Comparison of ENCODE assay signal across 8 cellular contexts in the genomic region with DNA sequence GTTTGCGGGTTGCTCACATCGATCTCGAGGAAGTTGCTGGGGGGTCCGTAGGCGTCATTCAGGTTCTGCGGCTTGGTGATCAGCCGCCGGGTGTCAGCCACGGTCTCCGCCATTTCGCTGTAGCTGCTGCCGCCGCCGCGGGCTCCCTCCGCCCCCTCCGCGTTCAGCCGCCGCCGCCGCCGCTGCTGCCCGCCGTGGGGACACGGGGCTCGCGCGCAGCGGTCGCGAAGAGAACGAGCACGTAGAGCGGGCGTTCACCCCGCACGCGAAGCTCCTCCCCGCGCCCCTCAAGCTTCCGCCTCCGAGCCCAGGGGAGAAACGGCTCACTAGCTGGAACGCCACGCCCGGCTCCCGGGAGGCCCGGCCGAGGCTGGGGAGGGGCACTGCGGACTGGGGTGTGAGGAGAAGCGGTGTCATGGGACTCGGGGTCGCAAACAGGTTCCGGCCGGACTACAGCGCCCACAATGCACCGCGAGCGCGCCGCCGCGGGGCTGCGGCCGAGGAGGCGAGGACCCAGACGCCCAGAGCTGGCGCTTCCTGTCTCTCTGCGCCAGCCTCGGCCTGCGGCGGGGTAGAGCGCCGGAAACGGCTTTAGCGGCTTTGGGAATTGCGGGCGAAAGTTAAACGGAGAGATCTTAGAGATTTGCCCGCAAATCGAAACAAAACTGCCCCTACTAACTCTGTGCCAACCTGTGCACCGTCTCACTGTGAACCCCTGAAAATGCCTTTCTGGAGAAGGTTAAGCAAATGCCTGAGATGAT. TPM values are rescaled to one million over a fixed set of nuclear protein-coding genes. Genes with fewer than 3 reads are reported as not detected.
DNase-seq lines count a peak whose midpoint lies in the region; ATAC-seq and TF ChIP-seq lines count a peak whose summit lies in the region.

Gene SNX3 (minus strand): TSS at position 232 of the 761 bp plus-strand sequence. CDS start 119 bp downstream, at position 113.

- intact Hi-C loops in Caco-2 (cut with micrococcal nuclease; ENCODE audit: unreplicated experiment) = loop anchor here (1.0 to 5.0 kb wide), 4 partner anchors 33 to 232 kb away; no protein-coding TSS in a partner anchor

- H3K36me3 ChIP-seq in Caco-2 (ENCODE audit: control insufficient read depth, insufficient read depth, low read length) = no peaks in the 10 kb centered on the region

- BruUV-seq in Caco-2 (replicated peaks; lab: Mats Ljungman, UMichigan) = no TSS peak

- H3K4me1 ChIP-seq in Caco-2 = peaks cover 8% of the 10 kb centered on the region; the same call in 1 of the 2 replicates

- H3K27ac Mint-ChIP-seq in Caco-2 (ENCODE audit: unreplicated experiment) = peak within 1 kb of the TSS; percentile 87
- peak within 1 kb of the TSS; percentile 96 to 98 for H3K27ac Mint-ChIP-seq in effector memory CD8-positive, alpha-beta T cell
- H3K27ac Mint-ChIP-seq in memory B cell = peak within 1 kb of the TSS; percentile 93

- H3K4me3 Mint-ChIP-seq in Caco-2 (ENCODE audit: unreplicated experiment) = peak within 1 kb of the TSS; percentile 92
- peak within 1 kb of the TSS; percentile 87 to 90 for H3K4me3 Mint-ChIP-seq in effector memory CD8-positive, alpha-beta T cell
- H3K4me3 Mint-ChIP-seq in memory B cell = peak within 1 kb of the TSS; percentile 92

- POLR2A ChIA-PET in Caco-2 (lab: Charles Lee) = interaction anchor here (0.6 to 1.4 kb wide), 10 partner anchors 13 to 303 kb away, joined by 3 to 10 read pairs (median 4); partner anchors contain the start of genes AFG1L and SEC63

- TF ChIP-seq CTCF in Caco-2 (IDR thresholded peaks at IDR 0.05; ENCODE audit: insufficient read depth in 1 of 2, low read depth in 1 of 2, low read length in 1 of 2, severe bottlenecking in 1 of 2, unreplicated experiment in 1 of 2) (no peak), GM20000 (IDR thresholded peaks at IDR 0.05; ENCODE audit: extremely low read depth, missing control alignments) (no peak)

- peak; percentile 81 for ATAC-seq in effector memory CD8-positive, alpha-beta T cell (replicated peaks)
- peak; percentile 83 for ATAC-seq in memory B cell (ENCODE audit: low read depth)

- peak within 1 kb of the TSS; percentile 87 for H3K4me3 ChIP-seq in Caco-2 (ENCODE audit: low read depth, low read length)

- H3K9me3 ChIP-seq in Caco-2 = no peaks in the 10 kb centered on the region

- H3K27me3 ChIP-seq in Caco-2 (replicated peaks; ENCODE audit: control insufficient read depth, insufficient read depth, low read length) = no peaks in the 10 kb centered on the region

- CTCF ChIA-PET in Caco-2 (lab: Charles Lee) = interaction anchor here (0.5 to 1.6 kb wide), 6 partner anchors 11 to 1124 kb away, joined by 3 to 11 read pairs (median 3); no protein-coding TSS in a partner anchor

- DNase-seq in Caco-2 (peak; percentile 98), GM20000 (ENCODE audit: low spot score) (peak; percentile 97), HT-29 (ENCODE audit: low spot score) (peak; percentile 95), NOMO-1 treated with dmso at 0.1 percent for 144 hours (lab: John Stamatoyannopoulos, UW; ENCODE audit: unreplicated experiment) (peak; percentile 97), memory B cell (ENCODE audit: low spot score in 2 of 2) (peak; percentile 95)
- peak; percentile 78 to 85 (median 81) for DNase-seq in activated CD8-positive, alpha-beta memory T cell treated with anti-CD3 and anti-CD28 coated beads for 48 hours (ENCODE audit: low read depth in 2 of 3, low spot score in 2 of 3)
- DNase-seq in effector memory CD8-positive, alpha-beta T cell = peak; percentile 84 to 88 (median 87)
- DNase-seq in stimulated activated CD8-positive, alpha-beta memory T cell treated with anti-CD3 and anti-CD28 coated beads, Interleukin-12 subunit alpha, Interleukin-12 subunit beta, amount 100 ng/mL, for 24 hours (ENCODE audit: extremely low read depth) = peak; percentile 76

- H3K36me3 Mint-ChIP-seq in Caco-2 (ENCODE audit: insufficient read depth, unreplicated experiment) (peaks cover 6% of the 10 kb centered on the region), memory B cell (peaks cover 2% of the 10 kb centered on the region)
- peaks cover 28% of the 10 kb centered on the region for H3K36me3 Mint-ChIP-seq in effector memory CD8-positive, alpha-beta T cell (ENCODE audit: insufficient read depth)

- H3K27me3 Mint-ChIP-seq in Caco-2 (ENCODE audit: insufficient read depth, unreplicated experiment) (no peaks in the 10 kb centered on the region), memory B cell (no peaks in the 10 kb centered on the region)
- H3K27me3 Mint-ChIP-seq in effector memory CD8-positive, alpha-beta T cell = no peaks in the 10 kb centered on the region

- H3K9me3 Mint-ChIP-seq in Caco-2 (ENCODE audit: unreplicated experiment) (no peaks in the 10 kb centered on the region), memory B cell (no peaks in the 10 kb centered on the region)
- H3K9me3 Mint-ChIP-seq in effector memory CD8-positive, alpha-beta T cell = no peaks in the 10 kb centered on the region

- H3K4me1 Mint-ChIP-seq in Caco-2 (ENCODE audit: low read depth, unreplicated experiment) (no peaks in the 10 kb centered on the region), memory B cell (peaks cover 7% of the 10 kb centered on the region)
- H3K4me1 Mint-ChIP-seq in effector memory CD8-positive, alpha-beta T cell (ENCODE audit: low read depth in 2 of 2) = peaks cover 9 to 19% of the 10 kb centered on the region in 2 donors

RNA-seq across cellular contexts. Expression of gene SNX3, which starts in this region (rescaled TPM):
- 111 and 114 TPM in 2 replicates for total RNA-seq in Caco-2 (2022)
- 61.7 and 67.6 TPM in 2 replicates for total RNA-seq in HT-29 (2014; rRNA removed; shearing (Covaris generic))

Comparison
In these comparisons a context has a peak if more than half of its experiments do, and no peak if none do; other contexts are left out.
1. Peak in every context shown above with its lines: DNase-seq, ATAC-seq and H3K4me3 ChIP-seq.